Comparison of ENCODE assay signal across 13 cellular contexts in the genomic region with DNA sequence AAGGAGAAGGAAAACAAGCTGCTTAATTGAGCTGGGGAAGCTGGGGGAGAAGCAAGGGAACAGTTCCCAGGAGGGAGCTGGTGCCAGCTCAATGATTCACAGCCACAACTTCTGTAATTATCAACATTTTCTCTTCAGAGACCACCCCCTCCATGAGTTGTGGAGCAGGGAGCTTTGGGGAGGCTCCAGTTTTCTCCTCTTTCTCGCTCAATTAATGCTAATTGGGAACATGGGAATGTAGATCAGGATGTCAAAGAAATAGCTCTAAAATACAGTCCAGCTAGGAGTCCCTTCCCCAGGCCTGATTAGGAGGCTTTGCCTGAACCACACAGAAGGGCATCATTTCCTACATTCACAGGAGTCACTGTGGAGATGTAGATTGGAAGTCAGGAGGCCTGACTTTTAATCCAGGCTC. TPM values are rescaled to one million over a fixed set of nuclear protein-coding genes. Genes with fewer than 3 reads are reported as not detected.
DNase-seq lines count a peak whose midpoint lies in the region; ATAC-seq and TF ChIP-seq lines count a peak whose summit lies in the region.
"Had no signal": no experiment of that assay in that cellular context is flagged by ENCODE, and none has a peak within 500 bp of the region (broad histone marks: within the 10 kb centered on the region; RNA-seq: fewer than 3 reads in every experiment).

No MANE protein-coding gene starts in this region.

- peaks cover 10% of the 10 kb centered on the region for H3K4me1 ChIP-seq in CD4-positive, CD25-positive, alpha-beta regulatory T cell (ENCODE audit: control insufficient read depth, insufficient read depth, low read length, poor library complexity, severe bottlenecking)
- H3K4me1 ChIP-seq in lower lobe of right lung, result peaks cover 7% of the 10 kb centered on the region

- H3K36me3 ChIP-seq in CD4-positive, CD25-positive, alpha-beta regulatory T cell (ENCODE audit: control insufficient read depth, insufficient read depth, low read length), result no peaks in the 10 kb centered on the region
- no peaks in the 10 kb centered on the region for H3K36me3 ChIP-seq in lower lobe of right lung
- H3K36me3 ChIP-seq: WERI-Rb-1 had no signal

- DNase-seq in CD4-positive, CD25-positive, alpha-beta regulatory T cell, result no peak
- DNase-seq in activated CD4-positive, alpha-beta memory T cell treated with anti-CD3 and anti-CD28 coated beads for 36 hours, result no peak
- DNase-seq in lower lobe of right lung (no peak), HuH-7 (ENCODE audit: low spot score) (no peak), NCI-H524 (lab: John Stamatoyannopoulos, UW) (no peak)
- DNase-seq: activated naive CD4-positive, alpha-beta T cell treated with anti-CD3 and anti-CD28 coated beads, Interleukin-2, amount 50 U/mL, for 16 hours; effector CD8-positive, alpha-beta T cell; NCI-H2081; PC-9; WERI-Rb-1 had no signal

- intact Hi-C loops in activated CD4-positive, alpha-beta memory T cell treated with anti-CD3 and anti-CD28 coated beads for 36 hours (cut with micrococcal nuclease), result loop anchor here (1.0 to 5.0 kb wide), 4 partner anchors 113 to 258 kb away; a partner anchor contains a TSS
- intact Hi-C loops in lower lobe of right lung (cut with DNase I), result no loop called here

- TF ChIP-seq CTCF in lower lobe of right lung (IDR thresholded peaks at IDR 0.05), result no peak

- H3K36me3 Mint-ChIP-seq in CD4-positive, CD25-positive, alpha-beta regulatory T cell, result no peaks in the 10 kb centered on the region
- peaks cover 2% of the 10 kb centered on the region for H3K36me3 Mint-ChIP-seq in activated CD4-positive, alpha-beta memory T cell treated with anti-CD3 and anti-CD28 coated beads for 36 hours

- peaks cover 13% of the 10 kb centered on the region for H3K27me3 Mint-ChIP-seq in CD4-positive, CD25-positive, alpha-beta regulatory T cell
- H3K27me3 Mint-ChIP-seq in activated CD4-positive, alpha-beta memory T cell treated with anti-CD3 and anti-CD28 coated beads for 36 hours, result peaks cover 2% of the 10 kb centered on the region

- peaks cover 7 to 30% (median 13%) of the 10 kb centered on the region in 4 donors for H3K4me1 Mint-ChIP-seq in CD4-positive, CD25-positive, alpha-beta regulatory T cell
- H3K4me1 Mint-ChIP-seq in activated CD4-positive, alpha-beta memory T cell treated with anti-CD3 and anti-CD28 coated beads for 36 hours (ENCODE audit: low read depth), result peaks cover 22% of the 10 kb centered on the region

- H3K4me3 Mint-ChIP-seq in CD4-positive, CD25-positive, alpha-beta regulatory T cell, result no peak overlapping the region
- H3K4me3 Mint-ChIP-seq in activated CD4-positive, alpha-beta memory T cell treated with anti-CD3 and anti-CD28 coated beads for 36 hours, result no peak overlapping the region

- no peak overlapping the region for H3K27ac ChIP-seq in CD4-positive, CD25-positive, alpha-beta regulatory T cell (ENCODE audit: insufficient read depth, low read length, poor library complexity, severe bottlenecking)
- peak overlapping the region; percentile 38 for H3K27ac ChIP-seq in lower lobe of right lung
- H3K27ac ChIP-seq: PC-9, WERI-Rb-1 had no signal

- no peak for ATAC-seq in CD4-positive, CD25-positive, alpha-beta regulatory T cell (ENCODE audit: low read depth in 2 of 2)
- ATAC-seq in GM19463 (IDR thresholded peaks at IDR 0.05; ENCODE audit: unreplicated experiment), result peak; percentile 29
- peak in 1 of 2 donors; percentile 24 for ATAC-seq in lower lobe of right lung
- ATAC-seq in HG03025 (IDR thresholded peaks at IDR 0.05; ENCODE audit: low FRiP score, unreplicated experiment), result no peak
- no peak for ATAC-seq in GM18873 (IDR thresholded peaks at IDR 0.05; ENCODE audit: low FRiP score, unreplicated experiment)

- H3K9me3 ChIP-seq in CD4-positive, CD25-positive, alpha-beta regulatory T cell (ENCODE audit: control insufficient read depth in 2 of 2, low read length in 2 of 2), result no peaks in the 10 kb centered on the region
- H3K9me3 ChIP-seq in lower lobe of right lung, result no peaks in the 10 kb centered on the region

- H3K27ac Mint-ChIP-seq in CD4-positive, CD25-positive, alpha-beta regulatory T cell, result peak overlapping the region in 2 of 3 donors; percentile 14 to 39
- H3K27ac Mint-ChIP-seq in activated CD4-positive, alpha-beta memory T cell treated with anti-CD3 and anti-CD28 coated beads for 36 hours, result peak overlapping the region; percentile 71

- peaks cover 0 to 1% (median 0%) of the 10 kb centered on the region in 7 donors for H3K9me3 Mint-ChIP-seq in CD4-positive, CD25-positive, alpha-beta regulatory T cell
- H3K9me3 Mint-ChIP-seq in activated CD4-positive, alpha-beta memory T cell treated with anti-CD3 and anti-CD28 coated beads for 36 hours, result no peaks in the 10 kb centered on the region

- POLR2A ChIA-PET in activated CD4-positive, alpha-beta memory T cell treated with anti-CD3 and anti-CD28 coated beads for 36 hours (lab: Charles Lee), result interaction anchor here (1.0 to 1.8 kb wide), 3 partner anchors 11 to 258 kb away, joined by 3 to 12 read pairs (median 11); a partner anchor contains a TSS

- CTCF ChIA-PET in activated CD4-positive, alpha-beta memory T cell treated with anti-CD3 and anti-CD28 coated beads for 36 hours (lab: Charles Lee), result interaction anchor here (0.8 to 3.3 kb wide), 6 partner anchors 10 to 257 kb away, joined by 3 to 12 read pairs (median 4); a partner anchor contains a TSS

- no peak overlapping the region for H3K4me3 ChIP-seq in CD4-positive, CD25-positive, alpha-beta regulatory T cell (ENCODE audit: low read depth, low read length)
- no peak overlapping the region for H3K4me3 ChIP-seq in lower lobe of right lung
- H3K4me3 ChIP-seq: PC-9 had no signal

- no peaks in the 10 kb centered on the region for H3K27me3 ChIP-seq in CD4-positive, CD25-positive, alpha-beta regulatory T cell (ENCODE audit: control insufficient read depth, insufficient read depth, low read length)
- no peaks in the 10 kb centered on the region for H3K27me3 ChIP-seq in lower lobe of right lung (ENCODE audit: low read depth)

RNA-seq across cellular contexts. Expression of a gene that starts 12.2 kb away (rescaled TPM):
- not detected for total RNA-seq in CD4-positive, CD25-positive, alpha-beta regulatory T cell
- 1 to 10 TPM in 1 of 4 donors, under 1 TPM in 2, not detected in 1; 0.15 to 1.3 (median 0.52) TPM for polyA plus RNA-seq in CD4-positive, CD25-positive, alpha-beta regulatory T cell
- total RNA-seq in activated CD4-positive, alpha-beta memory T cell treated with anti-CD3 and anti-CD28 coated beads for 36 hours, result not detected
- 84.3 TPM for total RNA-seq in lower lobe of right lung
- total RNA-seq: PC-9 had no signal

RNA-seq across cellular contexts. Expression of a gene that starts 38.0 kb away (rescaled TPM):
- total RNA-seq in CD4-positive, CD25-positive, alpha-beta regulatory T cell, result not detected
- polyA plus RNA-seq in CD4-positive, CD25-positive, alpha-beta regulatory T cell, result not detected
- total RNA-seq in activated CD4-positive, alpha-beta memory T cell treated with anti-CD3 and anti-CD28 coated beads for 36 hours, result not detected
- total RNA-seq in lower lobe of right lung, result 0.30 TPM
- total RNA-seq: PC-9 had no signal

RNA-seq across cellular contexts. Expression of a gene that starts 47.0 kb away (rescaled TPM):
- not detected for total RNA-seq in CD4-positive, CD25-positive, alpha-beta regulatory T cell
- polyA plus RNA-seq in CD4-positive, CD25-positive, alpha-beta regulatory T cell, result not detected
- not detected for total RNA-seq in activated CD4-positive, alpha-beta memory T cell treated with anti-CD3 and anti-CD28 coated beads for 36 hours
- total RNA-seq in lower lobe of right lung, result 2.3 TPM
- total RNA-seq: PC-9 had no signal

Comparison
In these comparisons a context has a peak if more than half of its experiments do, and no peak if none do; other contexts are left out.
1. RNA of a gene that starts 12.2 kb away (total RNA-seq): 84.3 TPM in lower lobe of right lung (single experiment); not detected in CD4-positive, CD25-positive, alpha-beta regulatory T cell (single experiment) and not detected in activated CD4-positive, alpha-beta memory T cell treated with anti-CD3 and anti-CD28 coated beads for 36 hours; every median in the first group is over 10 times any median in the second.